ENCODE assay signal across 8 cellular contexts in genomic region chr9:127568618-127568970, GRCh38. TPM values are rescaled to one million over a fixed set of nuclear protein-coding genes. Genes with fewer than 3 reads are reported as not detected.
A peak's percentile ranks its signal among the peaks of the same experiment; 100 is the strongest.
DNase-seq lines count a peak whose midpoint lies in the region; ATAC-seq and TF ChIP-seq lines count a peak whose summit lies in the region.

No MANE protein-coding gene starts in this region.

- H3K9ac ChIP-seq in adipocyte (ENCODE audit: low read length): peak overlapping the region; percentile 96

- H3K36me3 ChIP-seq in adipocyte (ENCODE audit: control insufficient read depth, insufficient read depth, low read length, severe bottlenecking) (peaks cover 10% of the 10 kb centered on the region), transverse colon (no peaks in the 10 kb centered on the region)

- H3K9me3 ChIP-seq in adipocyte (ENCODE audit: control insufficient read depth, low read length) (no peaks in the 10 kb centered on the region), transverse colon (no peaks in the 10 kb centered on the region)

- DNase-seq in activated naive CD4-positive, alpha-beta T cell treated with anti-CD3 and anti-CD28 coated beads, Interleukin-2, amount 10 ng/mL, durations not matched to agents 7 days and 5 days: no peak
- no peak for DNase-seq in activated naive CD4-positive, alpha-beta T cell treated with anti-CD3 and anti-CD28 coated beads, Interleukin-2, amount 50 U/mL, for 16 hours
- DNase-seq in adipocyte (ENCODE audit: low read depth): no peak
- DNase-seq in transverse colon: no peak
- DNase-seq in G401 (ENCODE audit: low spot score): no peak
- DNase-seq in MV-4-11 (lab: John Stamatoyannopoulos, UW): no peak

- CTCF ChIA-PET in activated naive CD4-positive, alpha-beta T cell treated with anti-CD3 and anti-CD28 coated beads, Interleukin-2, amount 10 ng/mL, durations not matched to agents 7 days and 5 days (lab: Charles Lee): interaction anchor here (0.7 to 1.2 kb wide), 3 partner anchors 10 to 166 kb away, joined by 3 to 6 read pairs (median 3); partner anchors contain the start of gene TOR2A

- H3K4me3 Mint-ChIP-seq in activated naive CD4-positive, alpha-beta T cell treated with anti-CD3 and anti-CD28 coated beads, Interleukin-2, amount 10 ng/mL, durations not matched to agents 7 days and 5 days: peak overlapping the region; percentile 71

- H3K27me3 ChIP-seq in adipocyte (replicated peaks; ENCODE audit: control insufficient read depth, insufficient read depth, low read length): no peaks in the 10 kb centered on the region
- H3K27me3 ChIP-seq in layer of hippocampus (ENCODE audit: control insufficient read depth, insufficient read depth, low read length): no peaks in the 10 kb centered on the region
- H3K27me3 ChIP-seq in transverse colon: no peaks in the 10 kb centered on the region

- H3K4me3 ChIP-seq in adipocyte (ENCODE audit: low read length) (peak overlapping the region; percentile 86), transverse colon (peak overlapping the region; percentile 91 to 95 (median 92))

- no peak for ATAC-seq in GM21447 (IDR thresholded peaks at IDR 0.05; ENCODE audit: unreplicated experiment)

- in situ Hi-C loops in transverse colon (cut with MboI; ENCODE audit: low pct_ligation_motif_present in 1 of 4, low pct_unique_long_range_greater_than_20kb in 1 of 4, low sequenced_read_pairs in 3 of 4) (no loop called here), G401 (cut with HindIII; ENCODE audit: low sequenced_read_pairs) (no loop called here)

- H3K4me1 ChIP-seq in adipocyte (ENCODE audit: control insufficient read depth, insufficient read depth, low read length) (peaks cover 33% of the 10 kb centered on the region), transverse colon (peaks cover 27 to 71% (median 54%) of the 10 kb centered on the region in 4 donors)

- peaks cover 24% of the 10 kb centered on the region for H3K36me3 Mint-ChIP-seq in activated naive CD4-positive, alpha-beta T cell treated with anti-CD3 and anti-CD28 coated beads, Interleukin-2, amount 10 ng/mL, durations not matched to agents 7 days and 5 days

- H3K27ac ChIP-seq in layer of hippocampus (ENCODE audit: low read depth, low read length): peak overlapping the region; percentile 52
- peak overlapping the region; percentile 97 to 98 (median 97) for H3K27ac ChIP-seq in transverse colon

- peaks cover 71% of the 10 kb centered on the region for H3K4me1 Mint-ChIP-seq in activated naive CD4-positive, alpha-beta T cell treated with anti-CD3 and anti-CD28 coated beads, Interleukin-2, amount 10 ng/mL, durations not matched to agents 7 days and 5 days

- no peak for TF ChIP-seq CTCF in transverse colon (IDR thresholded peaks at IDR 0.05)

- no peak for TF ChIP-seq POLR2A in transverse colon (IDR thresholded peaks at IDR 0.05)

- intact Hi-C loops in transverse colon (cut with DNase I; ENCODE audit: low total_unique reads): no loop called here

- 0% methylated on average over 27 of the region's 50 CpGs; no CpG with 5 or more reads in 1 of the 2 donors for WGBS in transverse colon (ENCODE audit: low coverage in 1 of 2), 2 donors

- no peaks in the 10 kb centered on the region for H3K9me3 Mint-ChIP-seq in activated naive CD4-positive, alpha-beta T cell treated with anti-CD3 and anti-CD28 coated beads, Interleukin-2, amount 10 ng/mL, durations not matched to agents 7 days and 5 days

- TF ChIP-seq EP300 in transverse colon (IDR thresholded peaks at IDR 0.05; ENCODE audit: low read depth): no peak

- no peaks in the 10 kb centered on the region for H3K27me3 Mint-ChIP-seq in activated naive CD4-positive, alpha-beta T cell treated with anti-CD3 and anti-CD28 coated beads, Interleukin-2, amount 10 ng/mL, durations not matched to agents 7 days and 5 days

- H3K27ac Mint-ChIP-seq in activated naive CD4-positive, alpha-beta T cell treated with anti-CD3 and anti-CD28 coated beads, Interleukin-2, amount 10 ng/mL, durations not matched to agents 7 days and 5 days: no peak overlapping the region

RNA-seq across cellular contexts. Expression of gene STXBP1, which starts 43.5 kb away (rescaled TPM):
- total RNA-seq in transverse colon: 100 to 1,000 TPM in 1 of 4 donors, 10 to 100 TPM in 2, 1 to 10 TPM in 1; 7.9 to 193 (median 13.3) TPM
- 2.8 and 11.2 TPM in 2 replicates for total RNA-seq in G401 (2014; rRNA removed; shearing (Covaris generic))
